Comparison of ENCODE assay signal across 10 cellular contexts in the genomic region with DNA sequence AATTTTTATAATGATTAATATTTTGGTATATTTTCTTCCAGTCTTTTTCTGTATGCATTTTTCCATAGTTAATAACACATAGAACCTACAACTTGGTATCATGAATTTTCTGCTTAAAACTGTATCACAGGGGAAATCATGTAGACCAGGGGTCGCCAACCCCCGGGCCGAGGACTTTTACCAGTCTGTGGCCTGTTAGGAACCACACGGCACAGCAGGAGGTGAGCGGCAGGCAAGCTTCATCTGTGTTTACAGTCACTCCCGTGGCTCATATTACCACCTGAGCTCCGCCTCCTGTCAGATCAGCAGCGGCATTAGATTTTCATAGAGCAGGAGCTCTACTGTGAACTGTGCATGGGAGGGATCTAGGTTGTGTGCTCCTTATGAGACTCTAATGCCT. TPM values are rescaled to one million over a fixed set of nuclear protein-coding genes. Genes with fewer than 3 reads are reported as not detected.
A peak's percentile ranks its signal among the peaks of the same experiment; 100 is the strongest.
DNase-seq lines count a peak whose midpoint lies in the region; ATAC-seq and TF ChIP-seq lines count a peak whose summit lies in the region.
"Had no signal": no experiment of that assay in that cellular context is flagged by ENCODE, and none has a peak within 500 bp of the region (broad histone marks: within the 10 kb centered on the region; RNA-seq: fewer than 3 reads in every experiment).

No MANE protein-coding gene starts in this region.

- peak overlapping the region; percentile 50 for H3K4me3 Mint-ChIP-seq in nephron progenitor cell
- no peak overlapping the region for H3K4me3 Mint-ChIP-seq in activated CD4-positive, alpha-beta memory T cell treated with anti-CD3 and anti-CD28 coated beads, Interleukin-2, amount 10 ng/mL, durations not matched to agents 7 days and 5 days
- H3K4me3 Mint-ChIP-seq in effector memory CD8-positive, alpha-beta T cell = no peak overlapping the region
- H3K4me3 Mint-ChIP-seq: activated naive CD8-positive, alpha-beta T cell treated with anti-CD3 and anti-CD28 coated beads, Interleukin-2, amount 10 ng/mL, durations not matched to agents 7 days and 5 days had no signal

- H3K27me3 Mint-ChIP-seq in nephron progenitor cell (ENCODE audit: low read depth, poor library complexity) = peaks cover 4% of the 10 kb centered on the region
- H3K27me3 Mint-ChIP-seq in activated CD4-positive, alpha-beta memory T cell treated with anti-CD3 and anti-CD28 coated beads, Interleukin-2, amount 10 ng/mL, durations not matched to agents 7 days and 5 days = peaks cover 5% of the 10 kb centered on the region
- peaks cover 15 to 19% of the 10 kb centered on the region in 2 donors for H3K27me3 Mint-ChIP-seq in effector memory CD8-positive, alpha-beta T cell

- POLR2A ChIA-PET in HCT116 (lab: Charles Lee) = no interaction called here
- POLR2A ChIA-PET in activated CD4-positive, alpha-beta memory T cell treated with anti-CD3 and anti-CD28 coated beads, Interleukin-2, amount 10 ng/mL, durations not matched to agents 7 days and 5 days (lab: Charles Lee) = no interaction called here

- peak overlapping the region; percentile 78 for H2AFZ ChIP-seq in HCT116 (ENCODE audit: low read depth, low read length, poor library complexity, severe bottlenecking)

- H3K4me2 ChIP-seq in HCT116 (ENCODE audit: low read length) = peak overlapping the region; percentile 59

- no peak overlapping the region for H3K4me3 ChIP-seq in HCT116 (replicated peaks in 1 of 2; ENCODE audit: low read depth in 1 of 2, low read length in 2 of 2)

- H3K36me3 Mint-ChIP-seq in nephron progenitor cell (ENCODE audit: low read depth) = no peaks in the 10 kb centered on the region
- H3K36me3 Mint-ChIP-seq in activated CD4-positive, alpha-beta memory T cell treated with anti-CD3 and anti-CD28 coated beads, Interleukin-2, amount 10 ng/mL, durations not matched to agents 7 days and 5 days (ENCODE audit: low read depth) = no peaks in the 10 kb centered on the region
- no peaks in the 10 kb centered on the region for H3K36me3 Mint-ChIP-seq in effector memory CD8-positive, alpha-beta T cell (ENCODE audit: insufficient read depth)
- H3K36me3 Mint-ChIP-seq: activated naive CD8-positive, alpha-beta T cell treated with anti-CD3 and anti-CD28 coated beads, Interleukin-2, amount 10 ng/mL, durations not matched to agents 7 days and 5 days had no signal

- CTCF ChIA-PET in HCT116 (lab: Charles Lee) = interaction anchor here (0.8 to 9.7 kb wide), 2 partner anchors 33 to 403 kb away, joined by 3 to 212 read pairs; no protein-coding TSS in a partner anchor
- CTCF ChIA-PET in activated CD4-positive, alpha-beta memory T cell treated with anti-CD3 and anti-CD28 coated beads, Interleukin-2, amount 10 ng/mL, durations not matched to agents 7 days and 5 days (lab: Charles Lee) = no interaction called here

- no peaks in the 10 kb centered on the region for H3K9me3 Mint-ChIP-seq in nephron progenitor cell
- H3K9me3 Mint-ChIP-seq in activated CD4-positive, alpha-beta memory T cell treated with anti-CD3 and anti-CD28 coated beads, Interleukin-2, amount 10 ng/mL, durations not matched to agents 7 days and 5 days = no peaks in the 10 kb centered on the region
- no peaks in the 10 kb centered on the region for H3K9me3 Mint-ChIP-seq in effector memory CD8-positive, alpha-beta T cell
- H3K9me3 Mint-ChIP-seq: activated naive CD8-positive, alpha-beta T cell treated with anti-CD3 and anti-CD28 coated beads, Interleukin-2, amount 10 ng/mL, durations not matched to agents 7 days and 5 days had no signal

- H3K79me2 ChIP-seq in HCT116 (ENCODE audit: insufficient read depth, low read length) = no peaks in the 10 kb centered on the region

- H3K27ac ChIP-seq in HCT116 (ENCODE audit: low read depth, low read length) = no peak overlapping the region

- TF ChIP-seq CTCF in HCT116 (IDR thresholded peaks at IDR 0.05 in 2 of 3, conservative IDR thresholded peaks at IDR 0.05 in 1 of 3; ENCODE audit: borderline replicate concordance in 1 of 3, insufficient read depth in 1 of 3, low read depth in 2 of 3, low read length in 2 of 3) = no peak
- no peak for TF ChIP-seq CTCF in nephron progenitor cell (IDR thresholded peaks at IDR 0.05)

- no peak for TF ChIP-seq RAD21 in HCT116 (IDR thresholded peaks at IDR 0.05; ENCODE audit: low read depth)

- no peaks in the 10 kb centered on the region for H3K9me3 ChIP-seq in HCT116 (ENCODE audit: control insufficient read depth in 1 of 2, insufficient read depth in 1 of 2, low read depth in 1 of 2, low read length in 2 of 2)

- RAD21 ChIA-PET in HCT116 (lab: Charles Lee; ENCODE audit: low non-redundant PET in 1 of 2, low total read pairs in 2 of 2, uncharacterized antibody in 2 of 2, unreplicated experiment in 2 of 2) = interaction anchor here in 1 of 2 experiments (0.7 kb wide), 1 partner anchor 401 kb away, joined by 3 read pairs; no protein-coding TSS in a partner anchor

- no peaks in the 10 kb centered on the region for H3K9me2 ChIP-seq in HCT116 (ENCODE audit: insufficient read depth)

- DNase-seq in HCT116 (ENCODE audit: low read depth, low spot score) = peak; percentile 29
- peak; percentile 98 for DNase-seq in NCI-H2107 treated with DMSO at 0.1 percent for 48 hours (lab: John Stamatoyannopoulos, UW; ENCODE audit: unreplicated experiment)
- DNase-seq in amniotic epithelial cell (ENCODE audit: low read depth) = peak; percentile 28
- peak; percentile 51 for DNase-seq in nephron progenitor cell
- no peak for DNase-seq in activated CD4-positive, alpha-beta memory T cell treated with anti-CD3 and anti-CD28 coated beads, Interleukin-2, amount 10 ng/mL, durations not matched to agents 7 days and 5 days
- no peak for DNase-seq in effector memory CD8-positive, alpha-beta T cell
- DNase-seq: activated naive CD8-positive, alpha-beta T cell treated with anti-CD3 and anti-CD28 coated beads, Interleukin-2, amount 10 ng/mL, durations not matched to agents 7 days and 5 days; stimulated activated CD4-positive, alpha-beta T cell treated with anti-CD3 and anti-CD28 coated beads, Interleukin-2, amount 100 ng/mL, for 24 hours had no signal

- peaks cover 49% of the 10 kb centered on the region for H3K4me1 Mint-ChIP-seq in nephron progenitor cell
- H3K4me1 Mint-ChIP-seq in activated CD4-positive, alpha-beta memory T cell treated with anti-CD3 and anti-CD28 coated beads, Interleukin-2, amount 10 ng/mL, durations not matched to agents 7 days and 5 days = peaks cover 4% of the 10 kb centered on the region
- H3K4me1 Mint-ChIP-seq in effector memory CD8-positive, alpha-beta T cell (ENCODE audit: low read depth in 2 of 2) = peaks cover 0 to 5% of the 10 kb centered on the region in 2 donors

- no peaks in the 10 kb centered on the region for H3K36me3 ChIP-seq in HCT116 (ENCODE audit: control insufficient read depth in 1 of 2, insufficient read depth in 2 of 2, low read length in 2 of 2)

- BruUV-seq in HCT116 (replicated peaks; lab: Mats Ljungman, UMichigan) = no TSS peak

- no peak overlapping the region for H3K27ac Mint-ChIP-seq in nephron progenitor cell
- no peak overlapping the region for H3K27ac Mint-ChIP-seq in activated CD4-positive, alpha-beta memory T cell treated with anti-CD3 and anti-CD28 coated beads, Interleukin-2, amount 10 ng/mL, durations not matched to agents 7 days and 5 days
- H3K27ac Mint-ChIP-seq in effector memory CD8-positive, alpha-beta T cell = no peak overlapping the region
- H3K27ac Mint-ChIP-seq: activated naive CD8-positive, alpha-beta T cell treated with anti-CD3 and anti-CD28 coated beads, Interleukin-2, amount 10 ng/mL, durations not matched to agents 7 days and 5 days had no signal

- peak; percentile 83 for ATAC-seq in HCT116
- no peak for ATAC-seq in GM19467 (IDR thresholded peaks at IDR 0.05; ENCODE audit: unreplicated experiment)
- ATAC-seq in GM19023 (IDR thresholded peaks at IDR 0.05; ENCODE audit: unreplicated experiment) = no peak
- ATAC-seq in effector memory CD8-positive, alpha-beta T cell (replicated peaks) = no peak

- H3K27me3 ChIP-seq in HCT116 (ENCODE audit: insufficient read depth, low read length) = no peaks in the 10 kb centered on the region

- peaks cover 8 to 12% of the 10 kb centered on the region in 2 experiments; a peak in 2 of 4 replicates for H3K4me1 ChIP-seq in HCT116 (ENCODE audit: control insufficient read depth in 1 of 2, insufficient read depth in 2 of 2, low read length in 2 of 2)

- TF ChIP-seq POLR2A in HCT116 (IDR thresholded peaks at IDR 0.05; ENCODE audit: borderline replicate concordance, extremely low read depth, insufficient read depth, insufficient read length) = no peak

- H4K20me1 ChIP-seq in HCT116 (ENCODE audit: insufficient read depth) = no peaks in the 10 kb centered on the region

- no peak overlapping the region for H3K9ac ChIP-seq in HCT116 (ENCODE audit: low read length)

- intact Hi-C loops in HCT116 (cut with micrococcal nuclease) = loop anchor here (10.0 kb wide), 1 partner anchor 631 kb away; a partner anchor contains a TSS

TF ChIP-seq in HCT116, 20 proteins besides CTCF, POLR2A, EP300 and RAD21:
- peak; percentile 71 for TF ChIP-seq TCF7L2 (IDR thresholded peaks at IDR 0.05; ENCODE audit: borderline replicate concordance, extremely low read depth, insufficient read depth, insufficient read length)
- TF ChIP-seq, protein P1, sequence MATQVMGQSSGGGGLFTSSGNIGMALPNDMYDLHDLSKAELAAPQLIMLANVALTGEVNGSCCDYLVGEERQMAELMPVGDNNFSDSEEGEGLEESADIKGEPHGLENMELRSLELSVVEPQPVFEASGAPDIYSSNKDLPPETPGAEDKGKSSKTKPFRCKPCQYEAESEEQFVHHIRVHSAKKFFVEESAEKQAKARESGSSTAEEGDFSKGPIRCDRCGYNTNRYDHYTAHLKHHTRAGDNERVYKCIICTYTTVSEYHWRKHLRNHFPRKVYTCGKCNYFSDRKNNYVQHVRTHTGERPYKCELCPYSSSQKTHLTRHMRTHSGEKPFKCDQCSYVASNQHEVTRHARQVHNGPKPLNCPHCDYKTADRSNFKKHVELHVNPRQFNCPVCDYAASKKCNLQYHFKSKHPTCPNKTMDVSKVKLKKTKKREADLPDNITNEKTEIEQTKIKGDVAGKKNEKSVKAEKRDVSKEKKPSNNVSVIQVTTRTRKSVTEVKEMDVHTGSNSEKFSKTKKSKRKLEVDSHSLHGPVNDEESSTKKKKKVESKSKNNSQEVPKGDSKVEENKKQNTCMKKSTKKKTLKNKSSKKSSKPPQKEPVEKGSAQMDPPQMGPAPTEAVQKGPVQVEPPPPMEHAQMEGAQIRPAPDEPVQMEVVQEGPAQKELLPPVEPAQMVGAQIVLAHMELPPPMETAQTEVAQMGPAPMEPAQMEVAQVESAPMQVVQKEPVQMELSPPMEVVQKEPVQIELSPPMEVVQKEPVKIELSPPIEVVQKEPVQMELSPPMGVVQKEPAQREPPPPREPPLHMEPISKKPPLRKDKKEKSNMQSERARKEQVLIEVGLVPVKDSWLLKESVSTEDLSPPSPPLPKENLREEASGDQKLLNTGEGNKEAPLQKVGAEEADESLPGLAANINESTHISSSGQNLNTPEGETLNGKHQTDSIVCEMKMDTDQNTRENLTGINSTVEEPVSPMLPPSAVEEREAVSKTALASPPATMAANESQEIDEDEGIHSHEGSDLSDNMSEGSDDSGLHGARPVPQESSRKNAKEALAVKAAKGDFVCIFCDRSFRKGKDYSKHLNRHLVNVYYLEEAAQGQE (IDR thresholded peaks at IDR 0.05; ENCODE audit: low read depth) = no peak

RNA-seq across cellular contexts. Expression of a gene that starts 54.7 kb away (rescaled TPM):
- 492 TPM for total RNA-seq in HCT116 (2021; ENCODE audit: unreplicated experiment)
- polyA plus RNA-seq in HCT116 (2012) = 150 and 215 TPM in 2 replicates
- 10 to 100 TPM; 98.9 to 99.2 TPM for total RNA-seq in activated CD4-positive, alpha-beta memory T cell treated with anti-CD3 and anti-CD28 coated beads, Interleukin-2, amount 10 ng/mL, durations not matched to agents 7 days and 5 days

Comparison
In these comparisons a context has a peak if more than half of its experiments do, and no peak if none do; other contexts are left out.
1. DNase-seq: peak in HCT116 (single experiment), NCI-H2107 treated with DMSO at 0.1 percent for 48 hours (single experiment), amniotic epithelial cell (single experiment) and nephron progenitor cell (single experiment); none in activated CD4-positive, alpha-beta memory T cell treated with anti-CD3 and anti-CD28 coated beads, Interleukin-2, amount 10 ng/mL, durations not matched to agents 7 days and 5 days (single experiment) and effector memory CD8-positive, alpha-beta T cell (0 of 3).